Comparison of ENCODE assay signal across 8 cellular contexts in genomic region chr21:33641339-33642026, GRCh38. TPM values are rescaled to one million over a fixed set of nuclear protein-coding genes. Genes with fewer than 3 reads are reported as not detected.
DNase-seq lines count a peak whose midpoint lies in the region; ATAC-seq and TF ChIP-seq lines count a peak whose summit lies in the region.

CRYZL1 (minus strand) TSS chr21:33641741; CDS start chr21:33631551, 10,190 bp downstream.

- H3K9me3 ChIP-seq in heart right ventricle (no peaks in the 10 kb centered on the region), upper lobe of left lung (no peaks in the 10 kb centered on the region)

- in situ Hi-C loops in GM13976 (cut with MboI; ENCODE audit: low sequenced_read_pairs, unreplicated experiment): no loop called here

- 0% methylated on average over 38 of the region's 38 CpGs for WGBS in heart right ventricle, 2 donors
- 0% methylated on average over 37 to 38 of the region's 38 CpGs for WGBS in upper lobe of left lung, 2 donors

- ATAC-seq in HG02870 (IDR thresholded peaks at IDR 0.05; ENCODE audit: unreplicated experiment) (peak; percentile 78), heart right ventricle (peak; percentile 89 to 95 (median 94)), upper lobe of left lung (ENCODE audit: low FRiP score in 2 of 2) (peak; percentile 94 to 97)

- H3K27me3 ChIP-seq in heart right ventricle: no peaks in the 10 kb centered on the region
- H3K27me3 ChIP-seq in upper lobe of left lung: no peaks in the 10 kb centered on the region

- peak; percentile 96 for DNase-seq in GM13976 (ENCODE audit: low spot score)
- peak; percentile 94 for DNase-seq in NCI-H146 treated with DMSO at 0.1 percent for 48 hours (lab: John Stamatoyannopoulos, UW; ENCODE audit: unreplicated experiment)
- DNase-seq in amniotic epithelial cell (ENCODE audit: low read depth): peak; percentile 100
- peak; percentile 100 for DNase-seq in heart right ventricle
- peak; percentile 100 for DNase-seq in posterior cingulate gyrus
- peak; percentile 99 to 100 for DNase-seq in upper lobe of left lung

- H3K36me3 ChIP-seq in heart right ventricle (peaks cover 0 to 7% (median 0%) of the 10 kb centered on the region in 9 donors), upper lobe of left lung (no peaks in the 10 kb centered on the region)

- H3K27ac ChIP-seq in heart right ventricle: peak within 1 kb of the TSS; percentile 78 to 93 (median 86)
- H3K27ac ChIP-seq in upper lobe of left lung: peak within 1 kb of the TSS; percentile 85 to 94 (median 91)

- no peak for TF ChIP-seq EP300 in upper lobe of left lung (IDR thresholded peaks at IDR 0.05)

- peak within 1 kb of the TSS; percentile 66 to 96 (median 88) for H3K4me3 ChIP-seq in heart right ventricle
- peak within 1 kb of the TSS; percentile 71 to 99 (median 96) for H3K4me3 ChIP-seq in upper lobe of left lung

- intact Hi-C loops in T-helper 1 cell treated with Interleukin-12 subunit alpha and Interleukin-12 subunit beta and Interleukin-4 antibody, amounts not matched to agents 30 ng/mL and 1 ng/mL, for 36 hours (cut with micrococcal nuclease): loop anchor here (1.0 to 5.0 kb wide), 16 partner anchors 53 to 1909 kb away; partner anchors contain the start of genes ATP5PO, CFAP298, DONSON and GART
- intact Hi-C loops in heart right ventricle (cut with DNase I) (loop anchor here in 8 of 10 donors (5.0 to 10.0 kb wide), 11 partner anchors 103 to 261 kb away; no protein-coding TSS in a partner anchor), posterior cingulate gyrus (cut with DNase I) (loop anchor here (2.0 to 10.0 kb wide), 4 partner anchors 53 to 1907 kb away; partner anchors contain the start of genes DONSON, RCAN1 and SCAF4)

- H3K4me1 ChIP-seq in heart right ventricle: peaks cover 3 to 42% (median 25%) of the 10 kb centered on the region in 9 donors
- peaks cover 12 to 39% (median 27%) of the 10 kb centered on the region in 4 donors for H3K4me1 ChIP-seq in upper lobe of left lung

- TF ChIP-seq CTCF in GM13976 (IDR thresholded peaks at IDR 0.05; ENCODE audit: borderline replicate concordance, control extremely low read depth, extremely low read depth, insufficient read depth, missing control alignments): peak; percentile 3
- no peak for TF ChIP-seq CTCF in heart right ventricle (IDR thresholded peaks at IDR 0.05)
- no peak for TF ChIP-seq CTCF in upper lobe of left lung (IDR thresholded peaks at IDR 0.05)

- peak in 2 of 4 donors; percentile 72 to 89 for TF ChIP-seq POLR2A in upper lobe of left lung (IDR thresholded peaks at IDR 0.05)

RNA-seq across cellular contexts. Expression of gene CRYZL1, which starts in this region (rescaled TPM):
- total RNA-seq in T-helper 1 cell treated with Interleukin-12 subunit alpha and Interleukin-12 subunit beta and Interleukin-4 antibody, amounts not matched to agents 30 ng/mL and 1 ng/mL, for 36 hours: 25.9 and 34.6 TPM in 2 replicates
- total RNA-seq in heart right ventricle (10 to 100 TPM; 19.0 to 29.8 (median 26.0) TPM), upper lobe of left lung (10 to 100 TPM; 20.2 to 80.7 (median 31.7) TPM)
- polyA plus RNA-seq in heart right ventricle: 10 to 100 TPM; 15.3 to 31.8 TPM

Comparison
In these comparisons a context has a peak if more than half of its experiments do, and no peak if none do; other contexts are left out.
1. Peak in every context shown above with its lines: DNase-seq, ATAC-seq, H3K4me3 ChIP-seq and H3K27ac ChIP-seq.